ENCODE assay signal across 29 cellular contexts in the genomic region with DNA sequence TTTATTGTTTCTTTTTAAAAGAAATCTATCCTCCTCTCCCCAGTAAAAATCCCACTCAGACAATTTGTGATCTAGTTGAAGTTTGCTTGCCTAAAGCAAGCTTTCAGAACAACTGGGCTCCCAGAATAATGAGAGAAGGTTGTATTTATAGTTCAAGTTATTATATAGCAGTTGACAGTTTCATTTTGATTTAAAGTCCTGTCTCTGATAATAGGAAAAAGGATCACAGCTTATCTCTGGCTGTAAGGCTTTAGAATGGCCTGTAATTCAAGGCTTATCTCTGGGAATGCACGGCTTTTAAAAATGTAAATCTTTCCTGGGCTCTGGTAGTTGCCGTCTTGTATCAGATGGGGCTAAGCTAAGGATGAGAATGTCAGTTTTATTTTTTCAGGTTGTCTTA.
"Had no signal": no experiment of that assay in that cellular context is flagged by ENCODE, and none has a peak within 500 bp of the region (broad histone marks: within the 10 kb centered on the region; RNA-seq: fewer than 3 reads in every experiment).

No MANE protein-coding gene starts in this region.

- H3K4me1 Mint-ChIP-seq: activated CD4-positive, alpha-beta memory T cell treated with anti-CD3 and anti-CD28 coated beads, Interleukin-2, amount 10 ng/mL, durations not matched to agents 7 days and 5 days; activated naive CD4-positive, alpha-beta T cell treated with anti-CD3 and anti-CD28 coated beads, Interleukin-2, amount 10 ng/mL, durations not matched to agents 7 days and 5 days; activated naive CD8-positive, alpha-beta T cell treated with anti-CD3 and anti-CD28 coated beads, Interleukin-2, amount 10 ng/mL, durations not matched to agents 7 days and 5 days; activated T-helper 17 cell treated with anti-CD3 and anti-CD28 coated beads, Interleukin-2, amount 50 U/mL, for 72 hours; IgD-negative memory B cell had no signal

- H3K4me3 Mint-ChIP-seq: activated CD4-positive, alpha-beta memory T cell treated with anti-CD3 and anti-CD28 coated beads, Interleukin-2, amount 10 ng/mL, durations not matched to agents 7 days and 5 days; activated naive CD4-positive, alpha-beta T cell treated with anti-CD3 and anti-CD28 coated beads, Interleukin-2, amount 10 ng/mL, durations not matched to agents 7 days and 5 days; activated naive CD8-positive, alpha-beta T cell treated with anti-CD3 and anti-CD28 coated beads, Interleukin-2, amount 10 ng/mL, durations not matched to agents 7 days and 5 days; activated T-helper 17 cell treated with anti-CD3 and anti-CD28 coated beads, Interleukin-2, amount 50 U/mL, for 72 hours had no signal

- H3K27ac Mint-ChIP-seq: activated CD4-positive, alpha-beta memory T cell treated with anti-CD3 and anti-CD28 coated beads, Interleukin-2, amount 10 ng/mL, durations not matched to agents 7 days and 5 days; activated naive CD4-positive, alpha-beta T cell treated with anti-CD3 and anti-CD28 coated beads, Interleukin-2, amount 10 ng/mL, durations not matched to agents 7 days and 5 days; activated naive CD8-positive, alpha-beta T cell treated with anti-CD3 and anti-CD28 coated beads, Interleukin-2, amount 10 ng/mL, durations not matched to agents 7 days and 5 days; activated T-helper 17 cell treated with anti-CD3 and anti-CD28 coated beads, Interleukin-2, amount 50 U/mL, for 72 hours had no signal

- H3K4me3 ChIP-seq: adrenal gland, ascending aorta, body of pancreas, Peyer's patch, SJCRH30 had no signal

- DNase-seq: activated CD4-positive, alpha-beta memory T cell treated with anti-CD3 and anti-CD28 coated beads, Interleukin-2, amount 10 ng/mL, durations not matched to agents 7 days and 5 days; activated CD4-positive, alpha-beta T cell treated with anti-CD3 and anti-CD28 coated beads, Interleukin-2, amount 50 U/mL, for 1 hour; activated CD4-positive, CD25-positive, alpha-beta regulatory T cell; activated gamma-delta T cell treated with Interleukin-2 at 50 U/mL for 16 hours; activated naive CD4-positive, alpha-beta T cell treated with anti-CD3 and anti-CD28 coated beads, Interleukin-2, amount 10 ng/mL, durations not matched to agents 7 days and 5 days; activated naive CD8-positive, alpha-beta T cell treated with anti-CD3 and anti-CD28 coated beads, Interleukin-2, amount 10 ng/mL, durations not matched to agents 7 days and 5 days; activated T-cell treated with anti-CD3 and anti-CD28 coated beads for 4 hours; activated T-cell treated with anti-CD3 and anti-CD28 coated beads, Interleukin-2, amount 50 U/mL, for 48 hours; adrenal gland; body of pancreas; central memory CD4-positive, alpha-beta T cell; KG1; NCI-H1092; NCI-H1417; NCI-H1930; NCI-H2171; NCI-H226; NCI-H526; NCI-H774; NK-92 treated with Interleukin-12 subunit alpha and Interleukin-12 subunit beta, amount 100 ng/mL, for 24 hours; Peyer's patch; Right ventricle myocardium superior; SJCRH30; T-helper 2 cell; T1000 had no signal

- H3K27me3 Mint-ChIP-seq: activated CD4-positive, alpha-beta memory T cell treated with anti-CD3 and anti-CD28 coated beads, Interleukin-2, amount 10 ng/mL, durations not matched to agents 7 days and 5 days; IgD-negative memory B cell had no signal

- H3K36me3 Mint-ChIP-seq: activated naive CD4-positive, alpha-beta T cell treated with anti-CD3 and anti-CD28 coated beads, Interleukin-2, amount 10 ng/mL, durations not matched to agents 7 days and 5 days; activated naive CD8-positive, alpha-beta T cell treated with anti-CD3 and anti-CD28 coated beads, Interleukin-2, amount 10 ng/mL, durations not matched to agents 7 days and 5 days had no signal

- H3K27ac ChIP-seq: adrenal gland, ascending aorta, body of pancreas, Peyer's patch, RWPE1, SJCRH30 had no signal

- H3K4me1 ChIP-seq: adrenal gland, ascending aorta, Peyer's patch, SJCRH30 had no signal

- H3K36me3 ChIP-seq: adrenal gland, ascending aorta, Peyer's patch, SJCRH30 had no signal

- ATAC-seq: activated T-helper 17 cell treated with anti-CD3 and anti-CD28 coated beads, Interleukin-2, amount 50 U/mL, for 72 hours; body of pancreas had no signal

- H3K27me3 ChIP-seq: adrenal gland, ascending aorta, body of pancreas, Peyer's patch, SJCRH30 had no signal

- H3K9me3 ChIP-seq: adrenal gland, ascending aorta, body of pancreas, Peyer's patch, SJCRH30 had no signal
